In genomic region chr1:144551543-144552424, GRCh38 we compare ENCODE assay signal across 1 cellular context.
A peak's percentile ranks its signal among the peaks of the same experiment; 100 is the strongest.
TF ChIP-seq lines count a peak whose summit lies in the region.

No MANE protein-coding gene starts in this region.

TF ChIP-seq in GM12878, 131 proteins besides CTCF, POLR2A, EP300 and RAD21 (continued from another document and continues in another):
- TF ChIP-seq, protein P1, sequence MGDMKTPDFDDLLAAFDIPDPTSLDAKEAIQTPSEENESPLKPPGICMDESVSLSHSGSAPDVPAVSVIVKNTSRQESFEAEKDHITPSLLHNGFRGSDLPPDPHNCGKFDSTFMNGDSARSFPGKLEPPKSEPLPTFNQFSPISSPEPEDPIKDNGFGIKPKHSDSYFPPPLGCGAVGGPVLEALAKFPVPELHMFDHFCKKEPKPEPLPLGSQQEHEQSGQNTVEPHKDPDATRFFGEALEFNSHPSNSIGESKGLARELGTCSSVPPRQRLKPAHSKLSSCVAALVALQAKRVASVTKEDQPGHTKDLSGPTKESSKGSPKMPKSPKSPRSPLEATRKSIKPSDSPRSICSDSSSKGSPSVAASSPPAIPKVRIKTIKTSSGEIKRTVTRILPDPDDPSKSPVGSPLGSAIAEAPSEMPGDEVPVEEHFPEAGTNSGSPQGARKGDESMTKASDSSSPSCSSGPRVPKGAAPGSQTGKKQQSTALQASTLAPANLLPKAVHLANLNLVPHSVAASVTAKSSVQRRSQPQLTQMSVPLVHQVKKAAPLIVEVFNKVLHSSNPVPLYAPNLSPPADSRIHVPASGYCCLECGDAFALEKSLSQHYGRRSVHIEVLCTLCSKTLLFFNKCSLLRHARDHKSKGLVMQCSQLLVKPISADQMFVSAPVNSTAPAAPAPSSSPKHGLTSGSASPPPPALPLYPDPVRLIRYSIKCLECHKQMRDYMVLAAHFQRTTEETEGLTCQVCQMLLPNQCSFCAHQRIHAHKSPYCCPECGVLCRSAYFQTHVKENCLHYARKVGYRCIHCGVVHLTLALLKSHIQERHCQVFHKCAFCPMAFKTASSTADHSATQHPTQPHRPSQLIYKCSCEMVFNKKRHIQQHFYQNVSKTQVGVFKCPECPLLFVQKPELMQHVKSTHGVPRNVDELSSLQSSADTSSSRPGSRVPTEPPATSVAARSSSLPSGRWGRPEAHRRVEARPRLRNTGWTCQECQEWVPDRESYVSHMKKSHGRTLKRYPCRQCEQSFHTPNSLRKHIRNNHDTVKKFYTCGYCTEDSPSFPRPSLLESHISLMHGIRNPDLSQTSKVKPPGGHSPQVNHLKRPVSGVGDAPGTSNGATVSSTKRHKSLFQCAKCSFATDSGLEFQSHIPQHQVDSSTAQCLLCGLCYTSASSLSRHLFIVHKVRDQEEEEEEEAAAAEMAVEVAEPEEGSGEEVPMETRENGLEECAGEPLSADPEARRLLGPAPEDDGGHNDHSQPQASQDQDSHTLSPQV (IDR thresholded peaks at IDR 0.05), result no peak
- TF ChIP-seq, protein P2, sequence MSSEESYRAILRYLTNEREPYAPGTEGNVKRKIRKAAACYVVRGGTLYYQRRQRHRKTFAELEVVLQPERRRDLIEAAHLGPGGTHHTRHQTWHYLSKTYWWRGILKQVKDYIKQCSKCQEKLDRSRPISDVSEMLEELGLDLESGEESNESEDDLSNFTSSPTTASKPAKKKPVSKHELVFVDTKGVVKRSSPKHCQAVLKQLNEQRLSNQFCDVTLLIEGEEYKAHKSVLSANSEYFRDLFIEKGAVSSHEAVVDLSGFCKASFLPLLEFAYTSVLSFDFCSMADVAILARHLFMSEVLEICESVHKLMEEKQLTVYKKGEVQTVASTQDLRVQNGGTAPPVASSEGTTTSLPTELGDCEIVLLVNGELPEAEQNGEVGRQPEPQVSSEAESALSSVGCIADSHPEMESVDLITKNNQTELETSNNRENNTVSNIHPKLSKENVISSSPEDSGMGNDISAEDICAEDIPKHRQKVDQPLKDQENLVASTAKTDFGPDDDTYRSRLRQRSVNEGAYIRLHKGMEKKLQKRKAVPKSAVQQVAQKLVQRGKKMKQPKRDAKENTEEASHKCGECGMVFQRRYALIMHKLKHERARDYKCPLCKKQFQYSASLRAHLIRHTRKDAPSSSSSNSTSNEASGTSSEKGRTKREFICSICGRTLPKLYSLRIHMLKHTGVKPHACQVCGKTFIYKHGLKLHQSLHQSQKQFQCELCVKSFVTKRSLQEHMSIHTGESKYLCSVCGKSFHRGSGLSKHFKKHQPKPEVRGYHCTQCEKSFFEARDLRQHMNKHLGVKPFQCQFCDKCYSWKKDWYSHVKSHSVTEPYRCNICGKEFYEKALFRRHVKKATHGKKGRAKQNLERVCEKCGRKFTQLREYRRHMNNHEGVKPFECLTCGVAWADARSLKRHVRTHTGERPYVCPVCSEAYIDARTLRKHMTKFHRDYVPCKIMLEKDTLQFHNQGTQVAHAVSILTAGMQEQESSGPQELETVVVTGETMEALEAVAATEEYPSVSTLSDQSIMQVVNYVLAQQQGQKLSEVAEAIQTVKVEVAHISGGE (CRISPR knock-in tag; IDR thresholded peaks at IDR 0.05), result peak; percentile 62
- peak; percentile 87 for TF ChIP-seq ATF7 (IDR thresholded peaks at IDR 0.05; ENCODE audit: low read depth)
- TF ChIP-seq, protein P3, sequence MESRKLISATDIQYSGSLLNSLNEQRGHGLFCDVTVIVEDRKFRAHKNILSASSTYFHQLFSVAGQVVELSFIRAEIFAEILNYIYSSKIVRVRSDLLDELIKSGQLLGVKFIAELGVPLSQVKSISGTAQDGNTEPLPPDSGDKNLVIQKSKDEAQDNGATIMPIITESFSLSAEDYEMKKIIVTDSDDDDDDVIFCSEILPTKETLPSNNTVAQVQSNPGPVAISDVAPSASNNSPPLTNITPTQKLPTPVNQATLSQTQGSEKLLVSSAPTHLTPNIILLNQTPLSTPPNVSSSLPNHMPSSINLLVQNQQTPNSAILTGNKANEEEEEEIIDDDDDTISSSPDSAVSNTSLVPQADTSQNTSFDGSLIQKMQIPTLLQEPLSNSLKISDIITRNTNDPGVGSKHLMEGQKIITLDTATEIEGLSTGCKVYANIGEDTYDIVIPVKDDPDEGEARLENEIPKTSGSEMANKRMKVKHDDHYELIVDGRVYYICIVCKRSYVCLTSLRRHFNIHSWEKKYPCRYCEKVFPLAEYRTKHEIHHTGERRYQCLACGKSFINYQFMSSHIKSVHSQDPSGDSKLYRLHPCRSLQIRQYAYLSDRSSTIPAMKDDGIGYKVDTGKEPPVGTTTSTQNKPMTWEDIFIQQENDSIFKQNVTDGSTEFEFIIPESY (IDR thresholded peaks at IDR 0.05), result no peak; the same call in 1 of the 2 replicates
- peak; percentile 99 for TF ChIP-seq POLR2AphosphoS5 (IDR thresholded peaks at IDR 0.05; ENCODE audit: low read length)
- peak; percentile 63 for TF ChIP-seq MTA2 (IDR thresholded peaks at IDR 0.05; ENCODE audit: low read depth)
- TF ChIP-seq ZNF217 (IDR thresholded peaks at IDR 0.05), result no peak
- peak; percentile 97 for TF ChIP-seq BACH1 (IDR thresholded peaks at IDR 0.05; ENCODE audit: borderline replicate concordance)
- peak; percentile 65 for TF ChIP-seq GABPA (IDR thresholded peaks at IDR 0.05; ENCODE audit: low read depth)
- 0 out of 2 replicates have a peak, but pooled peaks have one; percentile 49 for TF ChIP-seq MYB (IDR thresholded peaks at IDR 0.05; ENCODE audit: borderline replicate concordance, low read depth, low read length)
- TF ChIP-seq HDGF (IDR thresholded peaks at IDR 0.05), result peak; percentile 55
- peak; percentile 84 for TF ChIP-seq NFIC (IDR thresholded peaks at IDR 0.05; ENCODE audit: low read depth, low read length)
- peak; percentile 67; the same call in 1 of the 2 replicates for TF ChIP-seq RFX5 (IDR thresholded peaks at IDR 0.05; ENCODE audit: low read depth, low read length)
- no peak for TF ChIP-seq RBBP5 (conservative IDR thresholded peaks at IDR 0.05)
- TF ChIP-seq USF2 (IDR thresholded peaks at IDR 0.05; ENCODE audit: borderline replicate concordance, low read depth, low read length), result no peak
- TF ChIP-seq PAX8 (IDR thresholded peaks at IDR 0.05), result 0 out of 2 replicates have a peak, but pooled peaks have one; percentile 51
- 0 out of 2 replicates have a peak, but pooled peaks have one; percentile 42 for TF ChIP-seq NR2F1 (conservative IDR thresholded peaks at IDR 0.05)
- TF ChIP-seq NRF1 (conservative IDR thresholded peaks at IDR 0.05; ENCODE audit: low read depth, low read length), result no peak
- no peak for TF ChIP-seq HDAC2 (IDR thresholded peaks at IDR 0.05)
- peak; percentile 36 for TF ChIP-seq SIX5 (IDR thresholded peaks at IDR 0.05; ENCODE audit: low read depth, low read length, severe bottlenecking)
- no peak for TF ChIP-seq NR2C2 (IDR thresholded peaks at IDR 0.05; ENCODE audit: borderline replicate concordance, control insufficient read depth, insufficient read length, low read depth)
- TF ChIP-seq CHD2 (IDR thresholded peaks at IDR 0.05; ENCODE audit: borderline replicate concordance, low read depth, low read length), result peak; percentile 34; the same call in 1 of the 2 replicates
- TF ChIP-seq MYC (IDR thresholded peaks at IDR 0.05; ENCODE audit: insufficient read depth, insufficient read length, insufficient replicate concordance, low read length, severe bottlenecking), result no peak
- peak; percentile 94 for TF ChIP-seq TCF3 (IDR thresholded peaks at IDR 0.05; ENCODE audit: borderline replicate concordance, insufficient read depth, low read depth, low read length)
- TF ChIP-seq ZBED1 (IDR thresholded peaks at IDR 0.05; ENCODE audit: borderline replicate concordance), result peak; percentile 100
- TF ChIP-seq PBX3 (IDR thresholded peaks at IDR 0.05; ENCODE audit: insufficient replicate concordance, low read depth, low read length), result peak; percentile 71
- TF ChIP-seq WRNIP1 (IDR thresholded peaks at IDR 0.05; ENCODE audit: borderline replicate concordance, low read depth, low read length), result peak; percentile 92
- TF ChIP-seq, protein P4, sequence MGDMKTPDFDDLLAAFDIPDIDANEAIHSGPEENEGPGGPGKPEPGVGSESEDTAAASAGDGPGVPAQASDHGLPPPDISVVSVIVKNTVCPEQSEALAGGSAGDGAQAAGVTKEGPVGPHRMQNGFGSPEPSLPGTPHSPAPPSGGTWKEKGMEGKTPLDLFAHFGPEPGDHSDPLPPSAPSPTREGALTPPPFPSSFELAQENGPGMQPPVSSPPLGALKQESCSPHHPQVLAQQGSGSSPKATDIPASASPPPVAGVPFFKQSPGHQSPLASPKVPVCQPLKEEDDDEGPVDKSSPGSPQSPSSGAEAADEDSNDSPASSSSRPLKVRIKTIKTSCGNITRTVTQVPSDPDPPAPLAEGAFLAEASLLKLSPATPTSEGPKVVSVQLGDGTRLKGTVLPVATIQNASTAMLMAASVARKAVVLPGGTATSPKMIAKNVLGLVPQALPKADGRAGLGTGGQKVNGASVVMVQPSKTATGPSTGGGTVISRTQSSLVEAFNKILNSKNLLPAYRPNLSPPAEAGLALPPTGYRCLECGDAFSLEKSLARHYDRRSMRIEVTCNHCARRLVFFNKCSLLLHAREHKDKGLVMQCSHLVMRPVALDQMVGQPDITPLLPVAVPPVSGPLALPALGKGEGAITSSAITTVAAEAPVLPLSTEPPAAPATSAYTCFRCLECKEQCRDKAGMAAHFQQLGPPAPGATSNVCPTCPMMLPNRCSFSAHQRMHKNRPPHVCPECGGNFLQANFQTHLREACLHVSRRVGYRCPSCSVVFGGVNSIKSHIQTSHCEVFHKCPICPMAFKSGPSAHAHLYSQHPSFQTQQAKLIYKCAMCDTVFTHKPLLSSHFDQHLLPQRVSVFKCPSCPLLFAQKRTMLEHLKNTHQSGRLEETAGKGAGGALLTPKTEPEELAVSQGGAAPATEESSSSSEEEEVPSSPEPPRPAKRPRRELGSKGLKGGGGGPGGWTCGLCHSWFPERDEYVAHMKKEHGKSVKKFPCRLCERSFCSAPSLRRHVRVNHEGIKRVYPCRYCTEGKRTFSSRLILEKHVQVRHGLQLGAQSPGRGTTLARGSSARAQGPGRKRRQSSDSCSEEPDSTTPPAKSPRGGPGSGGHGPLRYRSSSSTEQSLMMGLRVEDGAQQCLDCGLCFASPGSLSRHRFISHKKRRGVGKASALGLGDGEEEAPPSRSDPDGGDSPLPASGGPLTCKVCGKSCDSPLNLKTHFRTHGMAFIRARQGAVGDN (IDR thresholded peaks at IDR 0.05), result peak; percentile 96
- TF ChIP-seq PAX5 (IDR thresholded peaks at IDR 0.05; ENCODE audit: borderline replicate concordance, low read depth, low read length), result 0 out of 2 replicates have a peak, but pooled peaks have one; percentile 32
- TF ChIP-seq SPI1 (IDR thresholded peaks at IDR 0.05; ENCODE audit: borderline replicate concordance, insufficient read depth, low read depth, low read length), result peak; percentile 87
- TF ChIP-seq HDAC6 (IDR thresholded peaks at IDR 0.05; ENCODE audit: unreplicated experiment), result peak; percentile 55
- TF ChIP-seq, protein P5, sequence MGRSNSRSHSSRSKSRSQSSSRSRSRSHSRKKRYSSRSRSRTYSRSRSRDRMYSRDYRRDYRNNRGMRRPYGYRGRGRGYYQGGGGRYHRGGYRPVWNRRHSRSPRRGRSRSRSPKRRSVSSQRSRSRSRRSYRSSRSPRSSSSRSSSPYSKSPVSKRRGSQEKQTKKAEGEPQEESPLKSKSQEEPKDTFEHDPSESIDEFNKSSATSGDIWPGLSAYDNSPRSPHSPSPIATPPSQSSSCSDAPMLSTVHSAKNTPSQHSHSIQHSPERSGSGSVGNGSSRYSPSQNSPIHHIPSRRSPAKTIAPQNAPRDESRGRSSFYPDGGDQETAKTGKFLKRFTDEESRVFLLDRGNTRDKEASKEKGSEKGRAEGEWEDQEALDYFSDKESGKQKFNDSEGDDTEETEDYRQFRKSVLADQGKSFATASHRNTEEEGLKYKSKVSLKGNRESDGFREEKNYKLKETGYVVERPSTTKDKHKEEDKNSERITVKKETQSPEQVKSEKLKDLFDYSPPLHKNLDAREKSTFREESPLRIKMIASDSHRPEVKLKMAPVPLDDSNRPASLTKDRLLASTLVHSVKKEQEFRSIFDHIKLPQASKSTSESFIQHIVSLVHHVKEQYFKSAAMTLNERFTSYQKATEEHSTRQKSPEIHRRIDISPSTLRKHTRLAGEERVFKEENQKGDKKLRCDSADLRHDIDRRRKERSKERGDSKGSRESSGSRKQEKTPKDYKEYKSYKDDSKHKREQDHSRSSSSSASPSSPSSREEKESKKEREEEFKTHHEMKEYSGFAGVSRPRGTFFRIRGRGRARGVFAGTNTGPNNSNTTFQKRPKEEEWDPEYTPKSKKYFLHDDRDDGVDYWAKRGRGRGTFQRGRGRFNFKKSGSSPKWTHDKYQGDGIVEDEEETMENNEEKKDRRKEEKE (IDR thresholded peaks at IDR 0.05), result 0 out of 2 replicates have a peak, but pooled peaks have one; percentile 47
- peak; percentile 81 for TF ChIP-seq MEF2A (IDR thresholded peaks at IDR 0.05; ENCODE audit: insufficient read depth, low read depth, low read length)
- TF ChIP-seq, protein P6, sequence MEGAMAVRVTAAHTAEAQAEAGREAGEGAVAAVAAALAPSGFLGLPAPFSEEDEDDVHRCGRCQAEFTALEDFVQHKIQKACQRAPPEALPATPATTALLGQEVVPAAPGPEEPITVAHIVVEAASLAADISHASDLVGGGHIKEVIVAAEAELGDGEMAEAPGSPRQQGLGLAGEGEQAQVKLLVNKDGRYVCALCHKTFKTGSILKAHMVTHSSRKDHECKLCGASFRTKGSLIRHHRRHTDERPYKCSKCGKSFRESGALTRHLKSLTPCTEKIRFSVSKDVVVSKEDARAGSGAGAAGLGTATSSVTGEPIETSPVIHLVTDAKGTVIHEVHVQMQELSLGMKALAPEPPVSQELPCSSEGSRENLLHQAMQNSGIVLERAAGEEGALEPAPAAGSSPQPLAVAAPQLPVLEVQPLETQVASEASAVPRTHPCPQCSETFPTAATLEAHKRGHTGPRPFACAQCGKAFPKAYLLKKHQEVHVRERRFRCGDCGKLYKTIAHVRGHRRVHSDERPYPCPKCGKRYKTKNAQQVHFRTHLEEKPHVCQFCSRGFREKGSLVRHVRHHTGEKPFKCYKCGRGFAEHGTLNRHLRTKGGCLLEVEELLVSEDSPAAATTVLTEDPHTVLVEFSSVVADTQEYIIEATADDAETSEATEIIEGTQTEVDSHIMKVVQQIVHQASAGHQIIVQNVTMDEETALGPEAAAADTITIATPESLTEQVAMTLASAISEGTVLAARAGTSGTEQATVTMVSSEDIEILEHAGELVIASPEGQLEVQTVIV (IDR thresholded peaks at IDR 0.05; ENCODE audit: borderline replicate concordance, partially characterized antibody), result peak; percentile 35
- TF ChIP-seq STAT1 (conservative IDR thresholded peaks at IDR 0.05), result no peak; the same call in 1 of the 2 replicates
- TF ChIP-seq LARP7 (IDR thresholded peaks at IDR 0.05), result peak; percentile 58; the same call in 1 of the 2 replicates
- no peak for TF ChIP-seq CHD1 (IDR thresholded peaks at IDR 0.05; ENCODE audit: low read depth, low read length)
- TF ChIP-seq FOXM1 (IDR thresholded peaks at IDR 0.05; ENCODE audit: low read depth, low read length), result peak; percentile 80; the same call in 1 of the 2 replicates
- TF ChIP-seq ZNF622 (IDR thresholded peaks at IDR 0.05), result no peak
